ENCODE assay signal across 8 cellular contexts in genomic region chr2:105179469-105180372, GRCh38.
DNase-seq lines count a peak whose midpoint lies in the region; ATAC-seq and TF ChIP-seq lines count a peak whose summit lies in the region.

No MANE protein-coding gene starts in this region.

- peak; percentile 8 to 56 for DNase-seq in NCI-H2081 (lab: John Stamatoyannopoulos, UW)
- DNase-seq in NCI-H2081 treated with DMSO at 0.1 percent for 48 hours (lab: John Stamatoyannopoulos, UW): no peak
- peak; percentile 49 for DNase-seq in NCI-H2029 treated with DMSO at 0.1 percent for 48 hours (lab: John Stamatoyannopoulos, UW)
- DNase-seq in CD4-positive, alpha-beta memory T cell: no peak
- DNase-seq in activated CD4-positive, alpha-beta T cell treated with anti-CD3 and anti-CD28 coated beads, Interleukin-2, amount 10 ng/mL, durations not matched to agents 24 days and 14 days: no peak

- H3K4me1 Mint-ChIP-seq in brain: peaks cover 29% of the 10 kb centered on the region
- H3K4me1 Mint-ChIP-seq in CD4-positive, alpha-beta memory T cell: no peaks in the 10 kb centered on the region
- H3K4me1 Mint-ChIP-seq in activated CD4-positive, alpha-beta T cell treated with anti-CD3 and anti-CD28 coated beads, Interleukin-2, amount 10 ng/mL, durations not matched to agents 24 days and 14 days: no peaks in the 10 kb centered on the region

- 53% methylated on average over 15 of the region's 15 CpGs for WGBS in liver

- CTCF ChIA-PET in CD4-positive, alpha-beta memory T cell (lab: Charles Lee; ENCODE audit: partially characterized antibody): interaction anchor here (1.2 kb wide), 1 partner anchor 15 kb away, joined by 4 read pairs; no protein-coding TSS in a partner anchor

- H3K4me3 Mint-ChIP-seq in brain: no peak overlapping the region
- no peak overlapping the region for H3K4me3 Mint-ChIP-seq in CD4-positive, alpha-beta memory T cell
- no peak overlapping the region for H3K4me3 Mint-ChIP-seq in activated CD4-positive, alpha-beta T cell treated with anti-CD3 and anti-CD28 coated beads, Interleukin-2, amount 10 ng/mL, durations not matched to agents 24 days and 14 days

- H3K36me3 ChIP-seq in liver (ENCODE audit: control insufficient read depth in 4 of 4, insufficient read depth in 3 of 4, low read depth in 1 of 4, low read length in 3 of 4): no peaks in the 10 kb centered on the region
- H3K36me3 ChIP-seq in CD4-positive, alpha-beta memory T cell (ENCODE audit: insufficient read depth, low read length): no peaks in the 10 kb centered on the region

- ATAC-seq in HG02610 (IDR thresholded peaks at IDR 0.05; ENCODE audit: unreplicated experiment): no peak

- peaks cover 0 to 3% (median 0%) of the 10 kb centered on the region in 5 experiments for H3K9me3 Mint-ChIP-seq in brain
- peaks cover 0 to 3% (median 0%) of the 10 kb centered on the region in 8 donors for H3K9me3 Mint-ChIP-seq in CD4-positive, alpha-beta memory T cell
- no peaks in the 10 kb centered on the region for H3K9me3 Mint-ChIP-seq in activated CD4-positive, alpha-beta T cell treated with anti-CD3 and anti-CD28 coated beads, Interleukin-2, amount 10 ng/mL, durations not matched to agents 24 days and 14 days

- TF ChIP-seq CTCF in brain (conservative IDR thresholded peaks at IDR 0.05): peak; percentile 24 to 34
- peak; percentile 28 for TF ChIP-seq CTCF in liver (IDR thresholded peaks at IDR 0.05; ENCODE audit: low read depth, low read length, missing input control)

- peak; percentile 51 to 58 for TF ChIP-seq RAD21 in liver (IDR thresholded peaks at IDR 0.05)

- no peaks in the 10 kb centered on the region for H3K36me3 Mint-ChIP-seq in brain
- no peaks in the 10 kb centered on the region for H3K36me3 Mint-ChIP-seq in CD4-positive, alpha-beta memory T cell
- H3K36me3 Mint-ChIP-seq in activated CD4-positive, alpha-beta T cell treated with anti-CD3 and anti-CD28 coated beads, Interleukin-2, amount 10 ng/mL, durations not matched to agents 24 days and 14 days (ENCODE audit: low read depth): no peaks in the 10 kb centered on the region

- no peaks in the 10 kb centered on the region for H3K4me1 ChIP-seq in liver (ENCODE audit: control insufficient read depth in 4 of 4, insufficient read depth in 4 of 4, low read length in 3 of 4)
- H3K4me1 ChIP-seq in CD4-positive, alpha-beta memory T cell (ENCODE audit: insufficient read depth, low read length): no peaks in the 10 kb centered on the region

- H3K27me3 ChIP-seq in liver (ENCODE audit: control insufficient read depth in 4 of 4, insufficient read depth in 4 of 4, low read length in 3 of 4): no peaks in the 10 kb centered on the region
- H3K27me3 ChIP-seq in CD4-positive, alpha-beta memory T cell (ENCODE audit: insufficient read depth, low read length): no peaks in the 10 kb centered on the region

- POLR2A ChIA-PET in CD4-positive, alpha-beta memory T cell (lab: Charles Lee; ENCODE audit: partially characterized antibody): no interaction called here

- intact Hi-C loops in CD4-positive, alpha-beta memory T cell (cut with micrococcal nuclease): no loop called here
- intact Hi-C loops in activated CD4-positive, alpha-beta T cell treated with anti-CD3 and anti-CD28 coated beads, Interleukin-2, amount 10 ng/mL, durations not matched to agents 24 days and 14 days (cut with micrococcal nuclease): no loop called here

- no peak overlapping the region for H3K27ac Mint-ChIP-seq in brain
- no peak overlapping the region for H3K27ac Mint-ChIP-seq in CD4-positive, alpha-beta memory T cell
- H3K27ac Mint-ChIP-seq in activated CD4-positive, alpha-beta T cell treated with anti-CD3 and anti-CD28 coated beads, Interleukin-2, amount 10 ng/mL, durations not matched to agents 24 days and 14 days: no peak overlapping the region

- no peak overlapping the region for H3K4me3 ChIP-seq in liver (ENCODE audit: low read depth in 1 of 3, low read length in 3 of 3)
- no peak overlapping the region for H3K4me3 ChIP-seq in CD4-positive, alpha-beta memory T cell (ENCODE audit: low read length in 2 of 2)

- no peak overlapping the region for H3K27ac ChIP-seq in liver (ENCODE audit: low read depth in 1 of 2, low read length in 2 of 2)
- no peak overlapping the region for H3K27ac ChIP-seq in CD4-positive, alpha-beta memory T cell (ENCODE audit: low read depth, low read length)

- no peaks in the 10 kb centered on the region for H3K9me3 ChIP-seq in liver (ENCODE audit: control insufficient read depth in 4 of 4, low read length in 3 of 4)
- H3K9me3 ChIP-seq in CD4-positive, alpha-beta memory T cell (ENCODE audit: control insufficient read depth in 1 of 2, low read length in 2 of 2): no peaks in the 10 kb centered on the region

- H3K9ac ChIP-seq in liver (ENCODE audit: low read depth in 1 of 2, low read length in 2 of 2): no peak overlapping the region

- H3K27me3 Mint-ChIP-seq in brain: peaks cover 9% of the 10 kb centered on the region
- H3K27me3 Mint-ChIP-seq in CD4-positive, alpha-beta memory T cell: peaks cover 9 to 16% of the 10 kb centered on the region in 2 donors
- H3K27me3 Mint-ChIP-seq in activated CD4-positive, alpha-beta T cell treated with anti-CD3 and anti-CD28 coated beads, Interleukin-2, amount 10 ng/mL, durations not matched to agents 24 days and 14 days: peaks cover 4% of the 10 kb centered on the region

TF ChIP-seq in liver, 16 proteins besides CTCF, POLR2A, EP300 and RAD21:
- no peak for TF ChIP-seq EGR1 (IDR thresholded peaks at IDR 0.05; ENCODE audit: low read depth in 2 of 2)
- peak in 1 of 2 donors; percentile 21 for TF ChIP-seq JUND (IDR thresholded peaks at IDR 0.05)
- no peak for TF ChIP-seq ZBTB33 (IDR thresholded peaks at IDR 0.05)
- TF ChIP-seq, protein P1, sequence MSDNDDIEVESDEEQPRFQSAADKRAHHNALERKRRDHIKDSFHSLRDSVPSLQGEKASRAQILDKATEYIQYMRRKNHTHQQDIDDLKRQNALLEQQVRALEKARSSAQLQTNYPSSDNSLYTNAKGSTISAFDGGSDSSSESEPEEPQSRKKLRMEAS (IDR thresholded peaks at IDR 0.05): no peak
- TF ChIP-seq TAF1 (conservative IDR thresholded peaks at IDR 0.05): no peak
- TF ChIP-seq, protein P2, sequence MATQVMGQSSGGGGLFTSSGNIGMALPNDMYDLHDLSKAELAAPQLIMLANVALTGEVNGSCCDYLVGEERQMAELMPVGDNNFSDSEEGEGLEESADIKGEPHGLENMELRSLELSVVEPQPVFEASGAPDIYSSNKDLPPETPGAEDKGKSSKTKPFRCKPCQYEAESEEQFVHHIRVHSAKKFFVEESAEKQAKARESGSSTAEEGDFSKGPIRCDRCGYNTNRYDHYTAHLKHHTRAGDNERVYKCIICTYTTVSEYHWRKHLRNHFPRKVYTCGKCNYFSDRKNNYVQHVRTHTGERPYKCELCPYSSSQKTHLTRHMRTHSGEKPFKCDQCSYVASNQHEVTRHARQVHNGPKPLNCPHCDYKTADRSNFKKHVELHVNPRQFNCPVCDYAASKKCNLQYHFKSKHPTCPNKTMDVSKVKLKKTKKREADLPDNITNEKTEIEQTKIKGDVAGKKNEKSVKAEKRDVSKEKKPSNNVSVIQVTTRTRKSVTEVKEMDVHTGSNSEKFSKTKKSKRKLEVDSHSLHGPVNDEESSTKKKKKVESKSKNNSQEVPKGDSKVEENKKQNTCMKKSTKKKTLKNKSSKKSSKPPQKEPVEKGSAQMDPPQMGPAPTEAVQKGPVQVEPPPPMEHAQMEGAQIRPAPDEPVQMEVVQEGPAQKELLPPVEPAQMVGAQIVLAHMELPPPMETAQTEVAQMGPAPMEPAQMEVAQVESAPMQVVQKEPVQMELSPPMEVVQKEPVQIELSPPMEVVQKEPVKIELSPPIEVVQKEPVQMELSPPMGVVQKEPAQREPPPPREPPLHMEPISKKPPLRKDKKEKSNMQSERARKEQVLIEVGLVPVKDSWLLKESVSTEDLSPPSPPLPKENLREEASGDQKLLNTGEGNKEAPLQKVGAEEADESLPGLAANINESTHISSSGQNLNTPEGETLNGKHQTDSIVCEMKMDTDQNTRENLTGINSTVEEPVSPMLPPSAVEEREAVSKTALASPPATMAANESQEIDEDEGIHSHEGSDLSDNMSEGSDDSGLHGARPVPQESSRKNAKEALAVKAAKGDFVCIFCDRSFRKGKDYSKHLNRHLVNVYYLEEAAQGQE (IDR thresholded peaks at IDR 0.05): no peak

Comparison
In these comparisons a context has a peak if more than half of its experiments do, and no peak if none do; other contexts are left out.
1. DNase-seq: peak in NCI-H2081 (2 of 2) and NCI-H2029 treated with DMSO at 0.1 percent for 48 hours (single experiment); none in NCI-H2081 treated with DMSO at 0.1 percent for 48 hours (single experiment), CD4-positive, alpha-beta memory T cell (0 of 5) and activated CD4-positive, alpha-beta T cell treated with anti-CD3 and anti-CD28 coated beads, Interleukin-2, amount 10 ng/mL, durations not matched to agents 24 days and 14 days (single experiment).